ENCODE assay signal across 16 cellular contexts in genomic region chr6:116349216-116349615, GRCh38. TPM values are rescaled to one million over a fixed set of nuclear protein-coding genes. Genes with fewer than 3 reads are reported as not detected.
DNase-seq lines count a peak whose midpoint lies in the region; ATAC-seq and TF ChIP-seq lines count a peak whose summit lies in the region.
"Had no signal": no experiment of that assay in that cellular context is flagged by ENCODE, and none has a peak within 500 bp of the region (broad histone marks: within the 10 kb centered on the region; RNA-seq: fewer than 3 reads in every experiment).

No MANE protein-coding gene starts in this region.

- no peaks in the 10 kb centered on the region for H3K79me2 ChIP-seq in hepatocyte

- peak overlapping the region; percentile 13 for H3K27ac ChIP-seq in hepatocyte
- no peak overlapping the region for H3K27ac ChIP-seq in effector memory CD4-positive, alpha-beta T cell (ENCODE audit: insufficient read depth, low read length, poor library complexity, severe bottlenecking)
- H3K27ac ChIP-seq: 22Rv1, A549, C4-2B had no signal

- no peak overlapping the region for H3K4me2 ChIP-seq in hepatocyte
- H3K4me2 ChIP-seq: A549 had no signal

- 22% methylated on average over 2 of the region's 2 CpGs for WGBS in hepatocyte (ENCODE audit: low lambda C conversion rate, missing lambda C conversion rate)

- no peaks in the 10 kb centered on the region for H3K27me3 ChIP-seq in hepatocyte
- H3K27me3 ChIP-seq in effector memory CD4-positive, alpha-beta T cell (replicated peaks; ENCODE audit: control insufficient read depth, insufficient read depth, low read length, poor library complexity, severe bottlenecking) = no peaks in the 10 kb centered on the region

- H3K4me3 ChIP-seq in GM12865 (ENCODE audit: low read depth, low read length) = no peak overlapping the region
- H3K4me3 ChIP-seq in hepatocyte = no peak overlapping the region
- no peak overlapping the region for H3K4me3 ChIP-seq in effector memory CD4-positive, alpha-beta T cell (ENCODE audit: insufficient read depth, low read depth, low read length, poor library complexity, severe bottlenecking)
- H3K4me3 ChIP-seq: A549 had no signal

- H4K20me1 ChIP-seq in hepatocyte (ENCODE audit: insufficient read depth, poor library complexity, severe bottlenecking) = no peaks in the 10 kb centered on the region

- ATAC-seq in omental fat pad (ENCODE audit: low FRiP score) = peak; percentile 62
- no peak for ATAC-seq in GM21360 (IDR thresholded peaks at IDR 0.05; ENCODE audit: unreplicated experiment)
- no peak for ATAC-seq in HG03378 (IDR thresholded peaks at IDR 0.05; ENCODE audit: unreplicated experiment)
- ATAC-seq: A549 had no signal

- H3K4me1 ChIP-seq in hepatocyte (ENCODE audit: insufficient read depth) = peaks cover 9% of the 10 kb centered on the region
- no peaks in the 10 kb centered on the region for H3K4me1 ChIP-seq in effector memory CD4-positive, alpha-beta T cell (ENCODE audit: control insufficient read depth, insufficient read depth, low read length, poor library complexity, severe bottlenecking)

- no peaks in the 10 kb centered on the region for H3K36me3 ChIP-seq in hepatocyte (replicated peaks; ENCODE audit: insufficient read depth, low read depth)
- no peaks in the 10 kb centered on the region for H3K36me3 ChIP-seq in effector memory CD4-positive, alpha-beta T cell (ENCODE audit: control insufficient read depth, insufficient read depth, low read length)

- peak; percentile 5 for DNase-seq in GM12865 (ENCODE audit: low read depth)
- DNase-seq in NCI-H226 = peak; percentile 75
- DNase-seq in hepatocyte (ENCODE audit: low spot score) = peak; percentile 12
- no peak for DNase-seq in omental fat pad (ENCODE audit: low spot score)
- DNase-seq in effector memory CD4-positive, alpha-beta T cell = no peak
- DNase-seq: AML-193; CD4-positive, alpha-beta T cell; DMS153; DMS79; GDM1; HCEC 1CT had no signal

- no peaks in the 10 kb centered on the region for H3K9me3 ChIP-seq in hepatocyte (ENCODE audit: low read depth)
- H3K9me3 ChIP-seq in effector memory CD4-positive, alpha-beta T cell (ENCODE audit: control insufficient read depth, low read length) = no peaks in the 10 kb centered on the region
- H3K9me3 ChIP-seq: A549 had no signal

- no peaks in the 10 kb centered on the region for H3K9me2 ChIP-seq in hepatocyte (replicated peaks; ENCODE audit: insufficient read depth)

- TF ChIP-seq CTCF in GM12865 (IDR thresholded peaks at IDR 0.05; ENCODE audit: insufficient read depth, low read depth, low read length, missing control alignments) = no peak
- TF ChIP-seq CTCF in hepatocyte (IDR thresholded peaks at IDR 0.05; ENCODE audit: poor library complexity) = no peak
- TF ChIP-seq CTCF in omental fat pad (IDR thresholded peaks at IDR 0.05) = no peak

- H2AFZ ChIP-seq in hepatocyte = no peak overlapping the region

RNA-seq across cellular contexts. Expression of gene DSE, which starts 21.5 kb away (rescaled TPM):
- total RNA-seq in hepatocyte = 36.9 and 45.0 TPM in 2 replicates
- 19.9 and 22.4 TPM in 2 replicates for polyA plus RNA-seq in hepatocyte
- total RNA-seq in omental fat pad = 100 to 1,000 TPM in 2 of 4 donors, 10 to 100 TPM in 2; 80.9 to 145 (median 100) TPM

Comparison
In these comparisons a context has a peak if more than half of its experiments do, and no peak if none do; other contexts are left out.
1. DNase-seq: peak in GM12865 (single experiment), NCI-H226 (single experiment) and hepatocyte (single experiment); none in omental fat pad (single experiment) and effector memory CD4-positive, alpha-beta T cell (0 of 3).